Comparison of ENCODE assay signal across 28 cellular contexts in the genomic region with DNA sequence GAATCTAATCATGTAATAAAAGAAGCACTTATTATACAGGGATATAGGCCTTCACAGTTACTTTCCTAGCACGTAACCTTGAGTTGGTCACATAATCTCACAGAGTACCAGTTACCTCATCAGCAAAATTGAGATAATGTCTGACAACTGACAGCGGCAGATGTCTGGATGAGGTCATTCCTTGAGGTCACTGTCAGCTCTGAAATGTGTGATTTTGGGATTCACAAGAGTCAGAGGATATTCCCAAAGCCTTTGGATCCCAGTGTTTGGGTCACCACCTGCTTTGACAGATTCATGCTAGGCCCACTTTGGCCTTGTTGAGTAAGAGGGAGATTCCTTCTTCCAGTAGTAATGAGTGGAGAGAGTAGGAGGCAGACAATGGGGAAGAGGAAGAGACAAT.
"Had no signal": no experiment of that assay in that cellular context is flagged by ENCODE, and none has a peak within 500 bp of the region (broad histone marks: within the 10 kb centered on the region; RNA-seq: fewer than 3 reads in every experiment).

No MANE protein-coding gene starts in this region.

- H3K4me3 Mint-ChIP-seq: immature natural killer cell; naive thymus-derived CD4-positive, alpha-beta T cell; natural killer cell treated with Interleukin-12 subunit alpha and Interleukin-12 subunit beta and Interleukin-15 and Interleukin-18, amount 100 ng/mL, for 72 hours; stimulated activated naive B cell treated with anti-CD40 and anti-IgM and Interleukin-4, amounts not matched to agents 10 μg/mL and 1 μg/mL and 100 μg/mL, for 72 hours had no signal

- H3K36me3 ChIP-seq: left lung, lower lobe of right lung, ovary, prostate gland, sigmoid colon, stomach, thyroid gland, transverse colon, upper lobe of left lung, vagina had no signal

- H3K36me3 Mint-ChIP-seq: immature natural killer cell; naive thymus-derived CD4-positive, alpha-beta T cell; stimulated activated naive B cell treated with anti-CD40 and anti-IgM and Interleukin-4, amounts not matched to agents 10 μg/mL and 1 μg/mL and 100 μg/mL, for 72 hours had no signal

- H3K4me1 Mint-ChIP-seq: immature natural killer cell; naive thymus-derived CD4-positive, alpha-beta T cell; stimulated activated naive B cell treated with anti-CD40 and anti-IgM and Interleukin-4, amounts not matched to agents 10 μg/mL and 1 μg/mL and 100 μg/mL, for 72 hours had no signal

- H3K27ac Mint-ChIP-seq: immature natural killer cell; naive thymus-derived CD4-positive, alpha-beta T cell; natural killer cell treated with Interleukin-12 subunit alpha and Interleukin-12 subunit beta and Interleukin-15 and Interleukin-18, amount 100 ng/mL, for 72 hours; stimulated activated naive B cell treated with anti-CD40 and anti-IgM and Interleukin-4, amounts not matched to agents 10 μg/mL and 1 μg/mL and 100 μg/mL, for 72 hours had no signal

- H3K27ac ChIP-seq: left lung, lower lobe of right lung, ovary, prostate gland, sigmoid colon, stomach, testis, thyroid gland, transverse colon, upper lobe of left lung, vagina had no signal

- DNase-seq: hypothalamus; immature natural killer cell; kidney; left colon; left lung; lower lobe of right lung; mammary epithelial cell; mucosa of descending colon; naive thymus-derived CD4-positive, alpha-beta T cell; ovary; retina; right cardiac atrium; sigmoid colon; stimulated activated CD4-positive, alpha-beta T cell treated with anti-CD3 and anti-CD28 coated beads, Interleukin-1b, Interleukin-23, amount 100 ng/mL, for 48 hours; stimulated activated CD4-positive, alpha-beta T cell treated with anti-CD3 and anti-CD28 coated beads, Interleukin-2, amount 100 ng/mL, for 48 hours; stimulated activated CD4-positive, alpha-beta T cell treated with anti-CD3 and anti-CD28 coated beads, Interleukin-4, amount 100 ng/mL, for 4 hours; stimulated activated CD8-positive, alpha-beta memory T cell treated with anti-CD3 and anti-CD28 coated beads, Interleukin-4, amount 100 ng/mL, for 48 hours; stimulated activated naive B cell treated with anti-CD40 and anti-IgM and Interleukin-4, amounts not matched to agents 10 μg/mL and 1 μg/mL and 100 μg/mL, for 72 hours; stimulated activated naive CD8-positive, alpha-beta T cell treated with anti-CD3 and anti-CD28 coated beads, Interleukin-15, Interleukin-2, amounts not matched to agents 100 U/mL and 50 U/mL, for 24 hours; stomach; testis; thyroid gland; transverse colon; upper lobe of left lung had no signal

- H3K27me3 ChIP-seq: left lung, ovary, sigmoid colon, stomach, testis, thyroid gland, transverse colon, upper lobe of left lung, vagina had no signal

- H3K4me3 ChIP-seq: left lung, lower lobe of right lung, mucosa of descending colon, ovary, prostate gland, sigmoid colon, smooth muscle cell, stomach, testis, thyroid gland, transverse colon, upper lobe of left lung, vagina had no signal

- H3K27me3 Mint-ChIP-seq: natural killer cell treated with Interleukin-12 subunit alpha and Interleukin-12 subunit beta and Interleukin-15 and Interleukin-18, amount 100 ng/mL, for 72 hours; stimulated activated naive B cell treated with anti-CD40 and anti-IgM and Interleukin-4, amounts not matched to agents 10 μg/mL and 1 μg/mL and 100 μg/mL, for 72 hours had no signal

- H3K4me1 ChIP-seq: left lung, lower lobe of right lung, prostate gland, sigmoid colon, testis, transverse colon, upper lobe of left lung, vagina had no signal

- H3K4me2 ChIP-seq: smooth muscle cell had no signal

- H3K9me3 ChIP-seq: ovary, prostate gland, testis, thyroid gland, vagina had no signal
